ENCODE assay signal across 8 cellular contexts in the genomic region with DNA sequence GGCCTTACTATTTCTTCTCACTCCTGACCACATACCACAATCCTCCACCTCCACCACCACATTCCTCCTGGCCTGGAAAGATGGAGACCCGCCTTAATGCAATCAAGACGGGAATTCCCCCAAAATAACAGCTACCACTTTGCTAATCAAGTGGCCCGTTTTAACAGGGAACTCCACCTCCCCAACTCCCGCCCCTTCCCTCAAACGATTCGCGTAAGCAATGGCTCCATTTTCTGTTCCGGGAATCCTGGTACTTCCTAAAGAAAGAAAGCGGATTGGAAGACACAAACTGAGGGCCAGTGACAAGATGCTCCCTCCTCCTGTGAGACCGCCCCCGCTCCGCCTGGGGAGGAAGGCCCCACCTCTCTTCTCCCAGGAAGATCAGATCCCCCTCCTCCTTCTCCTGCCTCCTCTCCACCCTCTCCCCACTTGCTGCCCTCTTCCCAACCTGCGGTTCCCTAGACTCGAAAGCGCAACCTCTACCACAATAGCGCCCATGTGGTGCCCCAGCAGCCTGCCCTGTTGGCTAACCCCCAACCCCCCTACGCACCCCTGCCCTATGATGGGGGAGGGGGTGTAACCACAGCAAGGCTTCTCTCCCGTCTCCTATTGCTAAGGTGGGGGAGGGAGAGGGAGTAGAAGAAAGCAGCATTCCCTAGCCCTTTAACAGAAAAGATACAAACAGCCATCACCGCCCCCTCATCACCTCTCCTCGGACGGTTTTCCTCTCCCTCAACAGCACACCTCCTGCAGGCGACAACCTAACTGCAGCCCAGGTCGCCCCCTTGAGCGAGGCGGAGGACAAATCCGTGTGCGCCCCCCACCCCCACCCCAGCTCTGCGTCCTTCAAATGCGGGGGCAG. TPM values are rescaled to one million over a fixed set of nuclear protein-coding genes. Genes with fewer than 3 reads are reported as not detected.
A peak's percentile ranks its signal among the peaks of the same experiment; 100 is the strongest.
DNase-seq lines count a peak whose midpoint lies in the region; ATAC-seq and TF ChIP-seq lines count a peak whose summit lies in the region.

No MANE protein-coding gene starts in this region.

- H3K27me3 ChIP-seq in adrenal gland (no peaks in the 10 kb centered on the region), cardiac muscle cell (no peaks in the 10 kb centered on the region)

- no peaks in the 10 kb centered on the region for H3K9me3 ChIP-seq in adrenal gland (replicated peaks in 1 of 3)
- H3K9me3 ChIP-seq in cardiac muscle cell (ENCODE audit: low read depth): no peaks in the 10 kb centered on the region

- WGBS in adrenal gland, 4 donors: 0 to 2% (median 1%) methylated on average over 19 to 29 of the region's 29 CpGs

- DNase-seq in A172 (ENCODE audit: low spot score): peak; percentile 96
- peak; percentile 78 for DNase-seq in GF-D8 (lab: John Stamatoyannopoulos, UW)
- peak; percentile 91 for DNase-seq in HK-2 (ENCODE audit: unreplicated experiment)
- peak; percentile 95 for DNase-seq in NCI-H82 treated with DMSO at 0.1 percent for 48 hours (lab: John Stamatoyannopoulos, UW; ENCODE audit: unreplicated experiment)
- peak; percentile 85 to 96 (median 94) for DNase-seq in adrenal gland
- DNase-seq in cardiac muscle cell (ENCODE audit: low read depth in 1 of 2, low spot score in 1 of 2): peak; percentile 95 to 98
- DNase-seq in nucleus accumbens (lab: John Stamatoyannopoulos, UW): peak in 54 of 56 donors; percentile 11 to 91 (median 67)

- ATAC-seq in HG02642 (IDR thresholded peaks at IDR 0.05; ENCODE audit: poor library complexity, unreplicated experiment): no peak

- H3K27ac ChIP-seq in adrenal gland (peak overlapping the region; percentile 43 to 89 (median 78)), cardiac muscle cell (peak overlapping the region; percentile 77)

- peak in 1 of 2 donors; percentile 43 for TF ChIP-seq POLR2A in adrenal gland (IDR thresholded peaks at IDR 0.05)

- H3K4me3 ChIP-seq in adrenal gland: peak overlapping the region; percentile 78 to 96 (median 86)
- peak overlapping the region; percentile 78 for H3K4me3 ChIP-seq in cardiac muscle cell

- H3K4me1 ChIP-seq in adrenal gland (replicated peaks in 1 of 2) (peaks cover 14 to 29% of the 10 kb centered on the region in 2 donors), cardiac muscle cell (ENCODE audit: low read depth) (peaks cover 7% of the 10 kb centered on the region)

- TF ChIP-seq CTCF in adrenal gland (IDR thresholded peaks at IDR 0.05) (peak in 1 of 6 experiments; percentile 8), cardiac muscle cell (IDR thresholded peaks at IDR 0.05; ENCODE audit: low read depth, low read length) (no peak)

- peaks cover 0 to 9% of the 10 kb centered on the region in 2 donors for H3K36me3 ChIP-seq in adrenal gland (replicated peaks in 1 of 2)
- H3K36me3 ChIP-seq in cardiac muscle cell: no peaks in the 10 kb centered on the region

- intact Hi-C loops in adrenal gland (cut with DNase I): no loop called here

RNA-seq across cellular contexts. Expression of gene ARF3, which starts 0.8 kb away (rescaled TPM):
- total RNA-seq in A172 (2014; rRNA removed; shearing (Covaris generic)): 51.9 and 78.9 TPM in 2 replicates
- total RNA-seq in adrenal gland (100 to 1,000 TPM in 5 of 8 donors, 10 to 100 TPM in 3; 86.8 to 237 (median 139) TPM), cardiac muscle cell (106 and 115 TPM in 2 replicates)
- polyA plus RNA-seq in adrenal gland (100 to 1,000 TPM in 1 of 3 donors, 10 to 100 TPM in 2; 55.2 to 172 (median 62.5) TPM), cardiac muscle cell (102 and 120 TPM in 2 replicates)

RNA-seq across cellular contexts. Expression of gene WNT10B, which starts 15.0 kb away (rescaled TPM):
- total RNA-seq in A172 (2014; rRNA removed; shearing (Covaris generic)): 0.36 and 1.5 TPM in 2 replicates
- total RNA-seq in adrenal gland (under 1 TPM in 3 of 8 donors, not detected in 5; 0.15 to 0.40 (median 0.19) TPM), cardiac muscle cell (0.36 and 0.53 TPM in 2 replicates)
- polyA plus RNA-seq in adrenal gland (under 1 TPM in 2 of 3 donors, not detected in 1; 0.84 to 0.88 TPM), cardiac muscle cell (0.45 TPM in 1 of 2 replicates, not detected in the other)

RNA-seq across cellular contexts. Expression of gene WNT1, which starts 21.6 kb away (rescaled TPM):
- total RNA-seq in A172 (2014; rRNA removed; shearing (Covaris generic)): not detected in 2 replicates
- total RNA-seq in adrenal gland: not detected
- not detected for polyA plus RNA-seq in adrenal gland
- total RNA-seq in cardiac muscle cell: not detected in 2 replicates
- not detected in 2 replicates for polyA plus RNA-seq in cardiac muscle cell

RNA-seq across cellular contexts. Expression of gene FKBP11, which starts 31.2 kb away (rescaled TPM):
- 2.8 and 3.3 TPM in 2 replicates for total RNA-seq in A172 (2014; rRNA removed; shearing (Covaris generic))
- total RNA-seq in adrenal gland: 10 to 100 TPM in 6 of 8 donors, 1 to 10 TPM in 2; 4.1 to 49.7 (median 20.0) TPM
- 100 to 1,000 TPM in 1 of 3 donors, 10 to 100 TPM in 2; 52.9 to 118 (median 64.4) TPM for polyA plus RNA-seq in adrenal gland
- total RNA-seq in cardiac muscle cell: 8.9 and 9.4 TPM in 2 replicates
- 3.4 and 11.9 TPM in 2 replicates for polyA plus RNA-seq in cardiac muscle cell

RNA-seq across cellular contexts. Expression of gene DDN, which starts 42.7 kb away (rescaled TPM):
- total RNA-seq in A172 (2014; rRNA removed; shearing (Covaris generic)): 0.03 and 0.19 TPM in 2 replicates
- total RNA-seq in adrenal gland (under 1 TPM in 7 of 8 donors, not detected in 1; 0.08 to 0.71 (median 0.52) TPM), cardiac muscle cell (4.4 and 5.4 TPM in 2 replicates)
- polyA plus RNA-seq in adrenal gland (under 1 TPM; 0.08 to 0.17 (median 0.15) TPM), cardiac muscle cell (2.1 and 3.0 TPM in 2 replicates)
